Comparison of ENCODE assay signal across 21 cellular contexts in genomic region chr1:185450123-185450788, GRCh38.
DNase-seq lines count a peak whose midpoint lies in the region; ATAC-seq, FAIRE-seq and TF ChIP-seq lines count a peak whose summit lies in the region.
"Had no signal": no experiment of that assay in that cellular context is flagged by ENCODE, and none has a peak within 500 bp of the region (broad histone marks: within the 10 kb centered on the region; RNA-seq: fewer than 3 reads in every experiment).

No MANE protein-coding gene starts in this region.

- 63 to 80% methylated on average over 2 to 3 of the region's 3 CpGs for WGBS in transverse colon (ENCODE audit: low coverage in 1 of 2), 2 donors

- H3K9me3 ChIP-seq in mucosa of rectum (ENCODE audit: control insufficient read depth in 2 of 2, low read length in 2 of 2) (no peaks in the 10 kb centered on the region), transverse colon (no peaks in the 10 kb centered on the region)
- H3K9me3 ChIP-seq: BLaER1 had no signal

- intact Hi-C loops in left colon (cut with DNase I, micrococcal nuclease) = no loop called here
- intact Hi-C loops in transverse colon (cut with DNase I; ENCODE audit: low total_unique reads) = no loop called here

- no peak overlapping the region for H3K9ac ChIP-seq in mucosa of rectum (ENCODE audit: low read depth in 1 of 2, low read length in 2 of 2)
- H3K9ac ChIP-seq: BLaER1 had no signal

- in situ Hi-C loops in transverse colon (cut with MboI; ENCODE audit: low pct_ligation_motif_present in 1 of 4, low pct_unique_long_range_greater_than_20kb in 1 of 4, low sequenced_read_pairs in 3 of 4) = no loop called here

- no peak for TF ChIP-seq CTCF in transverse colon (IDR thresholded peaks at IDR 0.05)

- H3K27me3 ChIP-seq in mucosa of rectum (ENCODE audit: control insufficient read depth in 2 of 2, insufficient read depth in 2 of 2, low read length in 2 of 2) (no peaks in the 10 kb centered on the region), transverse colon (no peaks in the 10 kb centered on the region)
- H3K27me3 ChIP-seq: BLaER1 had no signal

- no peak for TF ChIP-seq POLR2A in transverse colon (IDR thresholded peaks at IDR 0.05)

- DNase-seq in left colon (peak; percentile 15 to 41), transverse colon (peak; percentile 21), NCI-H2029 (lab: John Stamatoyannopoulos, UW) (no peak), CD1c-positive myeloid dendritic cell (ENCODE audit: extremely low spot score) (no peak), NCI-H146 treated with DMSO at 0.1 percent for 48 hours (lab: John Stamatoyannopoulos, UW; ENCODE audit: unreplicated experiment) (no peak)
- DNase-seq: CD4-positive, alpha-beta T cell; CD8-positive, alpha-beta memory T cell; DMS 273 treated with DMSO at 0.1 percent for 48 hours; DMS79; EL; GDM1 had no signal

- H3K4me1 ChIP-seq in mucosa of rectum (ENCODE audit: control insufficient read depth in 2 of 2, insufficient read depth in 2 of 2, low read length in 2 of 2) (peaks cover 0 to 14% of the 10 kb centered on the region in 2 donors), transverse colon (peaks cover 0 to 10% (median 2%) of the 10 kb centered on the region in 4 donors)
- H3K4me1 ChIP-seq: BLaER1 had no signal

- H3K27ac ChIP-seq in mucosa of rectum (ENCODE audit: low read depth in 2 of 2, low read length in 2 of 2) (peak overlapping the region; percentile 69 to 83), transverse colon (peak overlapping the region; percentile 55 to 78 (median 74))
- H3K27ac ChIP-seq: 22Rv1, BLaER1, C4-2B had no signal

- peak overlapping the region in 1 of 2 donors; percentile 28 for H3K4me3 ChIP-seq in mucosa of rectum (ENCODE audit: low read length in 2 of 2)
- H3K4me3 ChIP-seq in transverse colon = no peak overlapping the region
- H3K4me3 ChIP-seq: BLaER1, GM12878, GM23338 had no signal

- ATAC-seq in left colon = peak; percentile 88
- ATAC-seq: GM12878 had no signal

- no peaks in the 10 kb centered on the region for H3K36me3 ChIP-seq in mucosa of rectum (ENCODE audit: control insufficient read depth in 2 of 2, insufficient read depth in 2 of 2, low read length in 2 of 2)
- no peaks in the 10 kb centered on the region for H3K36me3 ChIP-seq in transverse colon
- H3K36me3 ChIP-seq: BLaER1 had no signal

- no peak for TF ChIP-seq EP300 in transverse colon (IDR thresholded peaks at IDR 0.05; ENCODE audit: low read depth)

- peak; percentile 49 for FAIRE-seq in colon (lab: Jason Lieb, UNC)
- FAIRE-seq: A204.1, D721Med, GM12878, GM19239 had no signal

Comparison
In these comparisons a context has a peak if more than half of its experiments do, and no peak if none do; other contexts are left out.
1. DNase-seq: peak in left colon (2 of 2) and transverse colon (single experiment); none in NCI-H2029 (single experiment), CD1c-positive myeloid dendritic cell (single experiment) and NCI-H146 treated with DMSO at 0.1 percent for 48 hours (single experiment).